ENCODE assay signal across 8 cellular contexts in the genomic region with DNA sequence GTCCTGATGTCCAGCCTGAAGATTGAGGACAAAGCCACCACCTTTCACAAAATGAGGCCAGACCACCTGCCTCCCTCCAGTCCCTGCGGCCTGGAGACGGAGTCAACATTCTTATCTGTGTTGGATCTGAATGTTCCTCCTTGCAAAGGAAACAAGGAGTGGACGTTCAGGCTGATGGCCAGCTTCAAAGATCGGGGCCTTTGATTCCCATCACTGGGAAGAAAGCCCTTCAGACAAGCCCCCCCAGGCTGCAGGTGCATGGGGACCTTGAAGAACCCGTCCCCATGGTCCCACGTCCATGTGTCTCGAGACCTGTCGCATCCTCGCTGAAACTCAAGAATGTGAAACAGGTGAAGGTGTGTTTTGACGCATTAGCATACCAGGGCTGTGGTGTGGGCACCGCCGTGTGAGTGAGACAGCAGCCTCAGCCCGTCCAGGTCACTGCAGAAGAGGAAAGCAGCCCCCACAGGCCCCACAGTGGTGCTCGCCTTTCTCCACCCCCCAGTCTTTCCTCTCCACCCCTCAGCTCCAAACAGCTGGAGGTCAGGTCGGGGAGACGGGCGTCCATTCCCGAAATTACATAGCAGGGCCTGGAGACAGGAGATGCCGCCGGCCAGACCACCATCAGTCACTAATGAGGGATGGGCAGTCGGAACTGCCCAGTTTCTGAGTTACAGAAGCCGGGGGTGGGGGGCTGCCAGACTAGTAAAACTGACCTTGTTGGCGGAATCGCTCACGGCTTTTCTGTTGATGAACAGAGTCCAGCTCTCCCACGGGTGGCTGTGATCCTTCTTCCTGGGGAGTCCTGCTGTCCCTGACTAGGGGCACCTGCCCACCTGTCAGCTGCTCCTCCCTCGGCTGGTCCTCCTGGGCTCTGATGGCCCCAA. TPM values are rescaled to one million over a fixed set of nuclear protein-coding genes. Genes with fewer than 3 reads are reported as not detected.
DNase-seq lines count a peak whose midpoint lies in the region; ATAC-seq and TF ChIP-seq lines count a peak whose summit lies in the region.

No MANE protein-coding gene starts in this region.

- no peaks in the 10 kb centered on the region for H3K9me3 Mint-ChIP-seq in naive B cell

- peak overlapping the region; percentile 99 for H3K4me3 ChIP-seq in A673 (ENCODE audit: low read depth, low read length, poor library complexity, severe bottlenecking)
- peak overlapping the region; percentile 76 for H3K4me3 ChIP-seq in HUES64 (ENCODE audit: low read length)
- peak overlapping the region; percentile 96 for H3K4me3 ChIP-seq in colonic mucosa

- POLR2A ChIA-PET in A673 (lab: Charles Lee; ENCODE audit: low non-redundant PET): interaction anchor here (0.5 kb wide), 1 partner anchor 10 kb away, joined by 6 read pairs; no protein-coding TSS in a partner anchor

- TF ChIP-seq CTCF in A673 (conservative IDR thresholded peaks at IDR 0.05; ENCODE audit: low read depth, low read length) (no peak), colonic mucosa (IDR thresholded peaks at IDR 0.05) (no peak)

- DNase-seq in A673 (ENCODE audit: low spot score) (no peak), colonic mucosa (no peak), naive B cell (no peak), NCI-H226 (no peak), superior temporal gyrus (ENCODE audit: extremely low spot score) (no peak)

- H3K4me1 Mint-ChIP-seq in naive B cell: peaks cover 28 to 45% (median 37%) of the 10 kb centered on the region in 3 donors

- ATAC-seq in naive B cell (ENCODE audit: low read depth in 2 of 2) (no peak), HG02852 (IDR thresholded peaks at IDR 0.05; ENCODE audit: unreplicated experiment) (no peak), GM21529 (IDR thresholded peaks at IDR 0.05; ENCODE audit: unreplicated experiment) (no peak)

- BruUV-seq in A673 (replicated peaks; lab: Mats Ljungman, UMichigan): no TSS peak

- no peaks in the 10 kb centered on the region for H3K27me3 ChIP-seq in A673 (replicated peaks; ENCODE audit: insufficient read depth, low read depth, low read length, poor library complexity)
- H3K27me3 ChIP-seq in HUES64 (ENCODE audit: insufficient read depth, low read length): peaks cover 6% of the 10 kb centered on the region
- H3K27me3 ChIP-seq in colonic mucosa: no peaks in the 10 kb centered on the region

- peak overlapping the region; percentile 74 for H3K9ac ChIP-seq in HUES64 (ENCODE audit: low read depth, low read length)
- H3K9ac ChIP-seq in colonic mucosa (ENCODE audit: low read depth in 2 of 2, low read length in 2 of 2): peak overlapping the region; percentile 86 to 89

- peak overlapping the region in 5 of 6 donors; percentile 84 to 99 (median 89) for H3K27ac Mint-ChIP-seq in naive B cell

- CTCF ChIA-PET in A673 (lab: Charles Lee): no interaction called here

- peak overlapping the region; percentile 42 to 93 (median 78) for H3K4me3 Mint-ChIP-seq in naive B cell

- H3K36me3 Mint-ChIP-seq in naive B cell: peaks cover 0 to 6% of the 10 kb centered on the region in 2 donors

- H3K36me3 ChIP-seq in A673 (ENCODE audit: insufficient read depth, low read length, poor library complexity, severe bottlenecking): peaks cover 28% of the 10 kb centered on the region
- peaks cover 21% of the 10 kb centered on the region for H3K36me3 ChIP-seq in HUES64 (ENCODE audit: insufficient read depth, low read length)
- no peaks in the 10 kb centered on the region for H3K36me3 ChIP-seq in colonic mucosa

- 87% methylated on average over 27 of the region's 27 CpGs for WGBS in HUES64

- H3K27ac ChIP-seq in A673 (ENCODE audit: low read depth, low read length, poor library complexity, severe bottlenecking): peak overlapping the region; percentile 99
- H3K27ac ChIP-seq in HUES64 (ENCODE audit: low read depth, low read length): no peak overlapping the region
- peak overlapping the region; percentile 96 for H3K27ac ChIP-seq in colonic mucosa

- peaks cover 10% of the 10 kb centered on the region for H3K4me1 ChIP-seq in A673 (ENCODE audit: insufficient read depth, low read length, poor library complexity, severe bottlenecking)
- H3K4me1 ChIP-seq in HUES64 (ENCODE audit: insufficient read depth, low read length): peaks cover 9% of the 10 kb centered on the region; the same call in 1 of the 2 replicates
- H3K4me1 ChIP-seq in colonic mucosa: peaks cover 24% of the 10 kb centered on the region

- intact Hi-C loops in A673 (cut with micrococcal nuclease; ENCODE audit: unreplicated experiment) (no loop called here), colonic mucosa (cut with DNase I) (no loop called here)

- no peaks in the 10 kb centered on the region for H3K9me3 ChIP-seq in A673 (ENCODE audit: low read depth, low read length, poor library complexity, severe bottlenecking)
- H3K9me3 ChIP-seq in HUES64 (ENCODE audit: insufficient read depth, low read depth, low read length): no peaks in the 10 kb centered on the region
- H3K9me3 ChIP-seq in colonic mucosa: no peaks in the 10 kb centered on the region

- H3K27me3 Mint-ChIP-seq in naive B cell: peaks cover 3 to 6% (median 5%) of the 10 kb centered on the region in 3 donors

RNA-seq across cellular contexts. Expression of a gene that starts 0.9 kb away (rescaled TPM):
- 139 and 150 TPM in 2 replicates for total RNA-seq in A673 (2021)
- 70.8 TPM for polyA plus RNA-seq in HUES64 (2013, experiment 1 of 2)
- polyA plus RNA-seq in HUES64 (2013, experiment 2 of 2): 68.3 TPM
- total RNA-seq in colonic mucosa: 100 to 1,000 TPM; 136 to 138 TPM
- polyA plus RNA-seq in naive B cell (ENCODE audit: low read depth in 6 of 6): 10 to 100 TPM; 27.7 to 78.6 (median 63.4) TPM

RNA-seq across cellular contexts. Expression of a gene that starts 43.0 kb away (rescaled TPM):
- total RNA-seq in A673 (2021): not detected in 2 replicates
- polyA plus RNA-seq in HUES64 (2013, experiment 1 of 2): 0.20 TPM
- 0.44 TPM for polyA plus RNA-seq in HUES64 (2013, experiment 2 of 2)
- 1 to 10 TPM; 4.2 to 5.0 TPM for total RNA-seq in colonic mucosa
- polyA plus RNA-seq in naive B cell (ENCODE audit: low read depth in 6 of 6): 1 to 10 TPM in 2 of 6 donors, under 1 TPM in 2, not detected in 2; 0.50 to 1.5 (median 1.0) TPM

RNA-seq across cellular contexts. Expression of a gene that starts 45.5 kb away (rescaled TPM):
- total RNA-seq in A673 (2021) (0.97 and 2.8 TPM in 2 replicates), colonic mucosa (100 to 1,000 TPM; 148 to 298 TPM)
- polyA plus RNA-seq in HUES64 (2013, experiment 1 of 2): 7.1 TPM
- 20.4 TPM for polyA plus RNA-seq in HUES64 (2013, experiment 2 of 2)
- 1 to 10 TPM; 1.9 to 3.6 (median 1.9) TPM for polyA plus RNA-seq in naive B cell (ENCODE audit: low read depth in 6 of 6)

RNA-seq across cellular contexts. Expression of a gene that starts 59.2 kb away (rescaled TPM):
- 1.4 and 2.8 TPM in 2 replicates for total RNA-seq in A673 (2021)
- 0.20 TPM for polyA plus RNA-seq in HUES64 (2013, experiment 1 of 2)
- polyA plus RNA-seq in HUES64 (2013, experiment 2 of 2): not detected
- 10 to 100 TPM; 29.1 to 76.3 TPM for total RNA-seq in colonic mucosa
- polyA plus RNA-seq in naive B cell (ENCODE audit: low read depth in 6 of 6): 1 to 10 TPM in 1 of 6 donors, under 1 TPM in 1, not detected in 4; 0.19 to 2.2 TPM

Comparison
In these comparisons a context has a peak if more than half of its experiments do, and no peak if none do; other contexts are left out.
1. RNA of a gene that starts 45.5 kb away (total RNA-seq): 148 to 298 TPM in colonic mucosa; 0.97 to 2.8 TPM in A673; every median in the first group is over 10 times any median in the second.
2. Peak in every context shown above with its lines, with median percentiles within 50 percentile points of each other: H3K4me3 ChIP-seq.